In genomic region chr3:184918741-184919140, GRCh38 we compare ENCODE assay signal across 23 cellular contexts.
A peak's percentile ranks its signal among the peaks of the same experiment; 100 is the strongest.
DNase-seq lines count a peak whose midpoint lies in the region; ATAC-seq, FAIRE-seq and TF ChIP-seq lines count a peak whose summit lies in the region.
"Had no signal": no experiment of that assay in that cellular context is flagged by ENCODE, and none has a peak within 500 bp of the region (broad histone marks: within the 10 kb centered on the region; RNA-seq: fewer than 3 reads in every experiment).

No MANE protein-coding gene starts in this region.

- no peak for TF ChIP-seq POLR2A in H1 (IDR thresholded peaks at IDR 0.05; ENCODE audit: control extremely low read depth in 1 of 2, low read depth in 2 of 2, low read length in 2 of 2)

- H3K79me2 ChIP-seq in H9 (ENCODE audit: insufficient read depth, low read length): no peaks in the 10 kb centered on the region
- H3K79me2 ChIP-seq in H1 (ENCODE audit: control insufficient read depth in 1 of 2, insufficient read depth in 2 of 2, low read length in 2 of 2): no peaks in the 10 kb centered on the region

- no peak overlapping the region for H4K5ac ChIP-seq in H9 (ENCODE audit: insufficient read length, low read depth, low read length)
- H4K5ac ChIP-seq in H1 (ENCODE audit: insufficient read length, low read depth, low read length): no peak overlapping the region

- H4K8ac ChIP-seq in H9 (replicated peaks; ENCODE audit: insufficient read length, low read depth, low read length): no peak overlapping the region
- no peak overlapping the region for H4K8ac ChIP-seq in H1 (ENCODE audit: extremely low read depth, insufficient read depth, low read length)

- no peak overlapping the region for H2BK20ac ChIP-seq in H9 (ENCODE audit: low read depth, low read length, poor library complexity, severe bottlenecking)
- no peak overlapping the region for H2BK20ac ChIP-seq in H1 (ENCODE audit: low read length)

- no peak overlapping the region for H3K9ac ChIP-seq in H9 (ENCODE audit: extremely low read depth, insufficient read length, low read length)
- H3K9ac ChIP-seq in H1 (replicated peaks in 1 of 4; ENCODE audit: extremely low read depth in 1 of 4, low read depth in 3 of 4, low read length in 3 of 4): no peak overlapping the region
- no peak overlapping the region for H3K9ac ChIP-seq in colonic mucosa (ENCODE audit: low read depth in 2 of 2, low read length in 2 of 2)
- H3K9ac ChIP-seq: BLaER1 had no signal

- no peak for TF ChIP-seq EP300 in H1 (IDR thresholded peaks at IDR 0.05; ENCODE audit: borderline replicate concordance in 1 of 2, low read depth in 2 of 2, low read length in 2 of 2)

- no peaks in the 10 kb centered on the region for H3K9me3 Mint-ChIP-seq in H9
- peaks cover 3% of the 10 kb centered on the region; the same call in 1 of the 2 replicates for H3K9me3 Mint-ChIP-seq in WTC11
- H3K9me3 Mint-ChIP-seq: CD4-positive, CD25-positive, alpha-beta regulatory T cell; CD8-positive, alpha-beta T cell had no signal

- H2BK12ac ChIP-seq in H9 (ENCODE audit: insufficient read length, low read depth, low read length) (no peak overlapping the region), H1 (ENCODE audit: low read depth, low read length) (no peak overlapping the region)

- CTCF ChIA-PET in WTC11 (lab: Charles Lee): no interaction called here
- CTCF ChIA-PET in H1 (lab: Charles Lee; ENCODE audit: partially characterized antibody): interaction anchor here (0.8 kb wide), 1 partner anchor 43 kb away, joined by 3 read pairs; no protein-coding TSS in a partner anchor

- H3K79me1 ChIP-seq in H9 (ENCODE audit: insufficient read depth, low read depth, low read length, poor library complexity, severe bottlenecking) (no peaks in the 10 kb centered on the region), H1 (ENCODE audit: low read depth, low read length) (no peaks in the 10 kb centered on the region)

- H3K4me2 ChIP-seq in H9 (ENCODE audit: insufficient read depth, insufficient read length, low read length) (peak overlapping the region; percentile 40), H1 (ENCODE audit: insufficient read depth in 1 of 2, low read depth in 2 of 2, low read length in 2 of 2) (peak overlapping the region; percentile 8 to 34; a peak in 2 of 4 replicates)
- H3K4me2 ChIP-seq: BLaER1 had no signal

- TF ChIP-seq CTCF in H9 (conservative IDR thresholded peaks at IDR 0.05): no peak
- no peak for TF ChIP-seq CTCF in WTC11 (IDR thresholded peaks at IDR 0.05)
- no peak for TF ChIP-seq CTCF in H1 (IDR thresholded peaks at IDR 0.05; ENCODE audit: control extremely low read depth in 1 of 3, insufficient read depth in 1 of 3, low read depth in 1 of 3, low read length in 3 of 3)
- no peak for TF ChIP-seq CTCF in colonic mucosa (IDR thresholded peaks at IDR 0.05)
- no peak for TF ChIP-seq CTCF in upper lobe of right lung (IDR thresholded peaks at IDR 0.05)

- H3T11ph ChIP-seq in H9 (ENCODE audit: low read length): no peak overlapping the region

- H2BK15ac ChIP-seq in H9 (ENCODE audit: low read depth, low read length) (no peak overlapping the region), H1 (ENCODE audit: low read length) (no peak overlapping the region)

- H3K4ac ChIP-seq in H9 (ENCODE audit: low read depth, low read length) (no peak overlapping the region), H1 (replicated peaks; ENCODE audit: insufficient read length, low read depth, low read length) (no peak overlapping the region)

- H3K23ac ChIP-seq in H9 (ENCODE audit: insufficient read length, low read depth, low read length) (no peak overlapping the region), H1 (ENCODE audit: insufficient read length) (no peak overlapping the region)

- H3K27ac ChIP-seq in H9 (ENCODE audit: insufficient read length, low read depth, low read length): no peak overlapping the region
- no peak overlapping the region for H3K27ac ChIP-seq in H1 (ENCODE audit: low read depth, low read length)
- no peak overlapping the region for H3K27ac ChIP-seq in colonic mucosa
- H3K27ac ChIP-seq in upper lobe of right lung: no peak overlapping the region
- H3K27ac ChIP-seq: 22Rv1, BLaER1, C4-2B had no signal

- H3K14ac ChIP-seq in H9 (ENCODE audit: insufficient read depth, low read length): no peak overlapping the region
- no peak overlapping the region for H3K14ac ChIP-seq in H1 (ENCODE audit: insufficient read length)

- H3K18ac ChIP-seq in H9 (ENCODE audit: insufficient read length, low read depth, low read length) (no peak overlapping the region), H1 (ENCODE audit: extremely low read depth, low read length) (no peak overlapping the region)

- ATAC-seq in WTC11 (peak; percentile 80), upper lobe of right lung (no peak), GM18858 (IDR thresholded peaks at IDR 0.05; ENCODE audit: unreplicated experiment) (no peak)
- ATAC-seq: CD8-positive, alpha-beta T cell; GM12878 had no signal

- H3K4me3 ChIP-seq in H1 (ENCODE audit: extremely low read depth in 1 of 4, insufficient read depth in 2 of 4, low read depth in 3 of 4, low read length in 4 of 4) (no peak overlapping the region), colonic mucosa (no peak overlapping the region), upper lobe of right lung (no peak overlapping the region)
- H3K4me3 ChIP-seq: BLaER1, GM12878 had no signal

- H3K27me3 Mint-ChIP-seq in H9 (ENCODE audit: low read depth) (no peaks in the 10 kb centered on the region), WTC11 (ENCODE audit: low read depth) (no peaks in the 10 kb centered on the region)
- H3K27me3 Mint-ChIP-seq: B cell; CD4-positive, CD25-positive, alpha-beta regulatory T cell had no signal

- WGBS in H9 (ENCODE audit: extremely low coverage, insufficient read length, low lambda C conversion rate): no CpG with 5 or more reads among the region's 3 CpGs
- WGBS in H1 (ENCODE audit: extremely low coverage in 1 of 2, insufficient coverage in 1 of 2, insufficient read length in 1 of 2, insufficient replicate concordance in 2 of 2, low coverage in 1 of 2, low lambda C conversion rate in 2 of 2, missing lambda C conversion rate in 1 of 2), 2 experiments: 47% methylated on average over 3 of the region's 3 CpGs; no CpG with 5 or more reads in 1 of the 2 experiments

- H3K4me1 Mint-ChIP-seq in H9 (peaks cover 24 to 31% of the 10 kb centered on the region in 2 experiments), WTC11 (peaks cover 42% of the 10 kb centered on the region)
- H3K4me1 Mint-ChIP-seq: B cell; CD4-positive, CD25-positive, alpha-beta regulatory T cell had no signal

- H4K20me1 ChIP-seq in H9 (ENCODE audit: control insufficient read depth, insufficient read depth, insufficient read length): no peaks in the 10 kb centered on the region
- no peaks in the 10 kb centered on the region for H4K20me1 ChIP-seq in H1 (replicated peaks in 1 of 2; ENCODE audit: control insufficient read depth in 1 of 2, insufficient read depth in 2 of 2, low read length in 2 of 2)
- H4K20me1 ChIP-seq: BLaER1 had no signal

- no peak overlapping the region for H4K91ac ChIP-seq in H9 (ENCODE audit: insufficient read length, low read depth, low read length)
- H4K91ac ChIP-seq in H1 (replicated peaks; ENCODE audit: insufficient read length, low read length): no peak overlapping the region

- no peak for TF ChIP-seq RAD21 in H1 (IDR thresholded peaks at IDR 0.05 in 1 of 2, conservative IDR thresholded peaks at IDR 0.05 in 1 of 2; ENCODE audit: low read depth in 2 of 2, low read length in 2 of 2)

- H3K23me2 ChIP-seq in H9 (ENCODE audit: insufficient read length, low read depth, low read length, poor library complexity, severe bottlenecking): no peaks in the 10 kb centered on the region
- H3K23me2 ChIP-seq in H1 (ENCODE audit: low read depth, low read length): no peaks in the 10 kb centered on the region

- peaks cover 8 to 23% (median 17%) of the 10 kb centered on the region in 3 experiments; a peak in 6 of 7 replicates for H3K36me3 Mint-ChIP-seq in H9 (ENCODE audit: insufficient read depth in 1 of 3, low read depth in 3 of 3)
- peaks cover 24% of the 10 kb centered on the region for H3K36me3 Mint-ChIP-seq in WTC11

- no peaks in the 10 kb centered on the region for H3K27me3 ChIP-seq in H9 (ENCODE audit: insufficient read depth, low read length)
- H3K27me3 ChIP-seq in H1 (replicated peaks in 1 of 4; ENCODE audit: control insufficient read depth in 3 of 4, extremely low read depth in 1 of 4, insufficient read depth in 3 of 4, low read length in 3 of 4): peaks cover 0 to 2% (median 0%) of the 10 kb centered on the region in 4 experiments; a peak in 1 of 7 replicates
- H3K27me3 ChIP-seq in colonic mucosa: no peaks in the 10 kb centered on the region
- H3K27me3 ChIP-seq in upper lobe of right lung: no peaks in the 10 kb centered on the region
- H3K27me3 ChIP-seq: BLaER1 had no signal

- H2AK5ac ChIP-seq in H9 (ENCODE audit: insufficient read length, low read length) (no peak overlapping the region), H1 (ENCODE audit: low read depth, low read length) (no peak overlapping the region)

- H3K4me1 ChIP-seq in H9 (ENCODE audit: insufficient read depth, low read length) (peaks cover 1% of the 10 kb centered on the region; the same call in 1 of the 2 replicates), H1 (replicated peaks in 1 of 4; ENCODE audit: control insufficient read depth in 3 of 4, insufficient read depth in 4 of 4, low read length in 3 of 4) (peaks cover 0 to 5% (median 2%) of the 10 kb centered on the region in 4 experiments; a peak in 2 of 7 replicates), colonic mucosa (no peaks in the 10 kb centered on the region), upper lobe of right lung (no peaks in the 10 kb centered on the region)
- H3K4me1 ChIP-seq: BLaER1, Caco-2 had no signal

- POLR2A ChIA-PET in WTC11 (lab: Charles Lee) (no interaction called here), H1 (lab: Charles Lee; ENCODE audit: partially characterized antibody) (no interaction called here)

- FAIRE-seq in GM18507 (lab: Jason Lieb, UNC) (peak; percentile 12), H1 (lab: Jason Lieb, UNC) (peak; percentile 7)
- FAIRE-seq: A204.1, D721Med, GM12878 had no signal

- DNase-seq in GM18507 (ENCODE audit: extremely low spot score, insufficient read length, low read depth): no peak
- DNase-seq in H9: no peak
- DNase-seq in WTC11 (ENCODE audit: low spot score): no peak
- no peak for DNase-seq in H1 (ENCODE audit: low read depth in 1 of 2, low spot score in 2 of 2)
- DNase-seq in NCI-H187 treated with DMSO at 0.1 percent for 48 hours (lab: John Stamatoyannopoulos, UW): no peak
- no peak for DNase-seq in colonic mucosa
- no peak for DNase-seq in upper lobe of right lung
- DNase-seq: Caco-2; CD4-positive, CD25-positive, alpha-beta regulatory T cell; CD8-positive, alpha-beta T cell; DMS 273 treated with DMSO at 0.1 percent for 48 hours; DMS79; EL; GDM1; HCEC 1CT had no signal

- H2BK120ac ChIP-seq in H9 (ENCODE audit: low read depth, low read length, poor library complexity, severe bottlenecking) (no peak overlapping the region), H1 (replicated peaks; ENCODE audit: low read depth, low read length) (no peak overlapping the region)

- H3K9me3 ChIP-seq in H9 (ENCODE audit: control insufficient read depth, low read depth, low read length) (no peaks in the 10 kb centered on the region), H1 (ENCODE audit: insufficient read depth in 2 of 2, low read depth in 1 of 2, low read length in 1 of 2) (no peaks in the 10 kb centered on the region), colonic mucosa (no peaks in the 10 kb centered on the region), upper lobe of right lung (no peaks in the 10 kb centered on the region)
- H3K9me3 ChIP-seq: BLaER1, Caco-2 had no signal

- H2AFZ ChIP-seq in H9 (ENCODE audit: low read length) (no peak overlapping the region), H1 (ENCODE audit: low read length) (no peak overlapping the region)

- intact Hi-C loops in colonic mucosa (cut with DNase I) (no loop called here), upper lobe of right lung (cut with DNase I) (no loop called here)

- H3K27ac Mint-ChIP-seq in H9 (peak overlapping the region; percentile 3 to 73 (median 65); a peak in 4 of 7 replicates), WTC11 (peak overlapping the region; percentile 81)
- H3K27ac Mint-ChIP-seq: B cell; CD4-positive, CD25-positive, alpha-beta regulatory T cell; CD8-positive, alpha-beta T cell had no signal

- H2BK5ac ChIP-seq in H9 (ENCODE audit: insufficient read length, low read length) (no peak overlapping the region), H1 (ENCODE audit: low read depth, low read length) (no peak overlapping the region)

- H3K36me3 ChIP-seq in H1 (ENCODE audit: control insufficient read depth in 2 of 4, insufficient read depth in 4 of 4, low read length in 3 of 4) (no peaks in the 10 kb centered on the region; a peak in 2 of 8 replicates), colonic mucosa (no peaks in the 10 kb centered on the region), upper lobe of right lung (peaks cover 89% of the 10 kb centered on the region)

- H3K56ac ChIP-seq in H9 (ENCODE audit: insufficient read length, low read depth, low read length) (no peak overlapping the region), H1 (replicated peaks; ENCODE audit: insufficient read length, low read depth, low read length) (no peak overlapping the region)

- H3K4me3 Mint-ChIP-seq in H9: no peak overlapping the region
- H3K4me3 Mint-ChIP-seq in WTC11: peak overlapping the region; percentile 9; the same call in 1 of the 2 replicates
- H3K4me3 Mint-ChIP-seq: B cell; CD4-positive, CD25-positive, alpha-beta regulatory T cell; CD8-positive, alpha-beta T cell had no signal
